Comparison of ENCODE assay signal across 13 cellular contexts in genomic region chr9:116286287-116286686, GRCh38.
DNase-seq lines count a peak whose midpoint lies in the region; ATAC-seq and TF ChIP-seq lines count a peak whose summit lies in the region.
"Had no signal": no experiment of that assay in that cellular context is flagged by ENCODE, and none has a peak within 500 bp of the region (broad histone marks: within the 10 kb centered on the region; RNA-seq: fewer than 3 reads in every experiment).

No MANE protein-coding gene starts in this region.

- H3K23ac ChIP-seq in mesendoderm (ENCODE audit: low read length), result no peak overlapping the region

- ATAC-seq in GM19467 (IDR thresholded peaks at IDR 0.05; ENCODE audit: unreplicated experiment), result no peak
- ATAC-seq in GM21381 (IDR thresholded peaks at IDR 0.05; ENCODE audit: unreplicated experiment), result no peak
- ATAC-seq in foreskin keratinocyte, result no peak
- ATAC-seq: activated T-cell treated with anti-CD3 and anti-CD28 coated beads, Interleukin-2, amount 50 U/mL, for 72 hours; right lobe of liver; stimulated activated memory B cell treated with anti-CD40 and anti-IgM and Interleukin-4, amounts not matched to agents 10 μg/mL and 1 μg/mL and 100 μg/mL, for 72 hours had no signal

- peak overlapping the region; percentile 1; the same call in 1 of the 2 replicates for H3K9ac ChIP-seq in ES-I3 (ENCODE audit: low read depth, low read length)
- no peak overlapping the region for H3K9ac ChIP-seq in mesendoderm (ENCODE audit: low read length)

- H3K36me3 ChIP-seq in ES-I3 (ENCODE audit: insufficient read depth, low read length) (no peaks in the 10 kb centered on the region), mesendoderm (ENCODE audit: control insufficient read depth, insufficient read depth, low read length) (no peaks in the 10 kb centered on the region)
- H3K36me3 ChIP-seq: right lobe of liver had no signal

- H3K4me2 ChIP-seq in mesendoderm (ENCODE audit: low read length), result no peak overlapping the region

- no peaks in the 10 kb centered on the region for H3K79me2 ChIP-seq in mesendoderm (ENCODE audit: control insufficient read depth, insufficient read depth, low read length)

- H3K27ac ChIP-seq in mesendoderm (ENCODE audit: low read depth, low read length), result no peak overlapping the region
- no peak overlapping the region for H3K27ac ChIP-seq in foreskin keratinocyte
- H3K27ac ChIP-seq: right lobe of liver had no signal

- H3K4me1 ChIP-seq in ES-I3 (ENCODE audit: insufficient read depth, low read length), result peaks cover 36% of the 10 kb centered on the region
- peaks cover 6% of the 10 kb centered on the region for H3K4me1 ChIP-seq in mesendoderm (ENCODE audit: control insufficient read depth, low read depth, low read length)
- no peaks in the 10 kb centered on the region for H3K4me1 ChIP-seq in foreskin keratinocyte
- H3K4me1 ChIP-seq: right lobe of liver had no signal

- TF ChIP-seq CTCF in foreskin keratinocyte (conservative IDR thresholded peaks at IDR 0.05), result no peak

- no CpG with 5 or more reads among the region's 9 CpGs for WGBS in mesendoderm (ENCODE audit: extremely low coverage, insufficient coverage, low lambda C conversion rate)

- H3K27me3 ChIP-seq in mesendoderm (ENCODE audit: insufficient read depth, low read length, poor library complexity) (no peaks in the 10 kb centered on the region), foreskin keratinocyte (peaks cover 13% of the 10 kb centered on the region)
- H3K27me3 ChIP-seq: right lobe of liver had no signal

- no peaks in the 10 kb centered on the region for H3K79me1 ChIP-seq in mesendoderm (ENCODE audit: low read length)

- no peaks in the 10 kb centered on the region for H3K9me3 ChIP-seq in ES-I3 (ENCODE audit: control insufficient read depth, insufficient read depth, low read length)
- H3K9me3 ChIP-seq: right lobe of liver had no signal

- no peak overlapping the region for H3K4ac ChIP-seq in mesendoderm (ENCODE audit: low read depth, low read length)

- DNase-seq in NCI-H187 treated with DMSO at 0.1 percent for 48 hours (lab: John Stamatoyannopoulos, UW) (peak; percentile 66), astrocyte of the hippocampus (ENCODE audit: low read depth, low spot score) (peak; percentile 77), mesendoderm (peak; percentile 78), foreskin keratinocyte (no peak), kidney glomerular epithelial cell (lab: John Stamatoyannopoulos, UW) (no peak)
- DNase-seq: activated T-cell treated with anti-CD3 and anti-CD28 coated beads, Interleukin-2, amount 50 U/mL, for 72 hours; NCI-H524 treated with DMSO at 0.1 percent for 48 hours; right lobe of liver; stimulated activated CD4-positive, alpha-beta T cell treated with anti-CD3 and anti-CD28 coated beads, Interleukin-4, amount 100 ng/mL, for 24 hours had no signal

- no peak overlapping the region for H2BK5ac ChIP-seq in mesendoderm (ENCODE audit: low read length)

- H4K5ac ChIP-seq in mesendoderm (ENCODE audit: low read length), result no peak overlapping the region

- H3K18ac ChIP-seq in mesendoderm (ENCODE audit: low read length), result peak overlapping the region; percentile 82

- no peak overlapping the region for H2BK120ac ChIP-seq in mesendoderm (ENCODE audit: low read depth, low read length)

- H2BK15ac ChIP-seq in mesendoderm (replicated peaks; ENCODE audit: low read depth), result no peak overlapping the region

- H3K4me3 ChIP-seq in mesendoderm (ENCODE audit: low read length), result no peak overlapping the region
- H3K4me3 ChIP-seq: right lobe of liver had no signal

- no peak overlapping the region for H4K8ac ChIP-seq in mesendoderm (ENCODE audit: low read depth, low read length)

- no peak overlapping the region for H3K56ac ChIP-seq in mesendoderm (ENCODE audit: low read length)

- no peak overlapping the region for H2AK5ac ChIP-seq in mesendoderm (ENCODE audit: low read length)

Comparison
In these comparisons a context has a peak if more than half of its experiments do, and no peak if none do; other contexts are left out.
1. DNase-seq: peak in NCI-H187 treated with DMSO at 0.1 percent for 48 hours (single experiment), astrocyte of the hippocampus (single experiment) and mesendoderm (single experiment); none in foreskin keratinocyte (0 of 2) and kidney glomerular epithelial cell (single experiment).